24 cellular contexts compared by ENCODE assay signal in the genomic region with DNA sequence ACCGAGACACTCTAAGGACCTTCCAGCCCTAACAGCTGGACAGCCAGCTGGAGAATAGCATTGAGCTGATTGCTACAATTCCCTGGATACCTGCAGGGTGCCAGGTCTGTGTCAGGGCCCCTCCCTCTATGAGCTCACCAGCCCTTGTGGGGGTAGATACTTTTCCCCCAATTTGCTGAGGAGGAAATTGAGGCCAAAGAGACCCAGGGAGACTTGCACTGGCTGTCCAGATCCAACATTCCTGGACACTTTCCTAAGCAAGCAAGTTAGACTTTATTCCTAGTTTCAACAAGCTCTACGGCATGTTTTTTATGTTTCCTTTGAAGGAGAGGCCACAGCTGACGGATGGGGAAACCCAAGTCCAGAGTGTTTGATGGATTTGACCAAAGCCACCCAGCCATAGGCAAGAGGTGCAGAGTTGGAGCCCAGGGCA.
DNase-seq lines count a peak whose midpoint lies in the region; ATAC-seq and TF ChIP-seq lines count a peak whose summit lies in the region.
"Had no signal": no experiment of that assay in that cellular context is flagged by ENCODE, and none has a peak within 500 bp of the region (broad histone marks: within the 10 kb centered on the region; RNA-seq: fewer than 3 reads in every experiment).

No MANE protein-coding gene starts in this region.

- no peaks in the 10 kb centered on the region for H3K36me3 ChIP-seq in aorta (ENCODE audit: control insufficient read depth in 1 of 2, insufficient read depth in 2 of 2, low read length in 1 of 2)

- no peak for TF ChIP-seq CTCF in chondrocyte (IDR thresholded peaks at IDR 0.05)

- peak overlapping the region in 1 of 2 donors; percentile 59 for H3K27ac ChIP-seq in aorta (ENCODE audit: low read depth in 1 of 2, low read length in 2 of 2)

- H3K36me3 Mint-ChIP-seq in chondrocyte (ENCODE audit: low read depth) = no peaks in the 10 kb centered on the region
- H3K36me3 Mint-ChIP-seq: activated naive CD8-positive, alpha-beta T cell treated with anti-CD3 and anti-CD28 coated beads, Interleukin-2, amount 10 ng/mL, durations not matched to agents 7 days and 5 days had no signal

- H3K27me3 Mint-ChIP-seq in chondrocyte (ENCODE audit: low read depth) = no peaks in the 10 kb centered on the region

- H3K27me3 ChIP-seq in aorta (ENCODE audit: control insufficient read depth in 1 of 2, insufficient read depth in 2 of 2, low read length in 1 of 2) = no peaks in the 10 kb centered on the region

- H3K4me3 ChIP-seq in aorta (ENCODE audit: low read length in 2 of 2) = no peak overlapping the region
- H3K4me3 ChIP-seq: lung had no signal

- no peak overlapping the region for H3K4me3 Mint-ChIP-seq in chondrocyte (ENCODE audit: unreplicated experiment)
- H3K4me3 Mint-ChIP-seq: activated B cell treated with CpG ODN at 0.5 μM for 24 hours; activated naive CD8-positive, alpha-beta T cell treated with anti-CD3 and anti-CD28 coated beads, Interleukin-2, amount 10 ng/mL, durations not matched to agents 7 days and 5 days; CD4-positive, alpha-beta T cell; stimulated activated naive CD8-positive, alpha-beta T cell treated with anti-CD3 and anti-CD28 coated beads, Interleukin-15, Interleukin-2, amounts not matched to agents 100 ng/mL and 50 ng/mL, for 24 hours had no signal

- H3K4me1 ChIP-seq in aorta (ENCODE audit: control insufficient read depth in 1 of 2, insufficient read depth in 2 of 2, low read length in 2 of 2) = peaks cover 0 to 2% of the 10 kb centered on the region in 2 donors

- no peaks in the 10 kb centered on the region for H3K9me3 ChIP-seq in aorta (ENCODE audit: control insufficient read depth, low read length)

- DNase-seq in chondrocyte (ENCODE audit: low spot score) (no peak), Right ventricle myocardium superior (peak; percentile 80), sciatic nerve (ENCODE audit: low spot score) (peak; percentile 74), aorta (peak in 1 of 2 donors; percentile 62), NCI-H69 (lab: John Stamatoyannopoulos, UW) (no peak), ureter (ENCODE audit: low spot score) (no peak)
- DNase-seq: activated B cell treated with CpG ODN at 0.5 μM for 24 hours; activated CD4-positive, alpha-beta T cell treated with anti-CD3 and anti-CD28 coated beads, Interleukin-2, amount 50 U/mL, for 48 hours; activated effector memory CD4-positive, alpha-beta T cell treated with Interleukin-2 at 50 U/mL for 16 hours; activated naive CD8-positive, alpha-beta T cell treated with anti-CD3 and anti-CD28 coated beads, Interleukin-2, amount 10 ng/mL, durations not matched to agents 7 days and 5 days; CD4-positive, alpha-beta T cell; DMS 273 treated with DMSO at 0.1 percent for 48 hours; foreskin melanocyte; Karpas-422; NCI-H1694 treated with DMSO at 0.1 percent for 48 hours; NCI-H748 treated with DMSO at 0.1 percent for 48 hours; nucleus accumbens; stimulated activated CD4-positive, alpha-beta T cell treated with anti-CD3 and anti-CD28 coated beads, Interleukin-12 subunit alpha, Interleukin-12 subunit beta, amount 100 ng/mL, for 4 hours; stimulated activated CD4-positive, alpha-beta T cell treated with anti-CD3 and anti-CD28 coated beads, Interleukin-4, amount 100 ng/mL, for 4 hours; T-helper 9 cell had no signal

- peak overlapping the region; percentile 69 for H3K27ac Mint-ChIP-seq in chondrocyte (ENCODE audit: unreplicated experiment)
- H3K27ac Mint-ChIP-seq: activated B cell treated with CpG ODN at 0.5 μM for 24 hours; activated naive CD8-positive, alpha-beta T cell treated with anti-CD3 and anti-CD28 coated beads, Interleukin-2, amount 10 ng/mL, durations not matched to agents 7 days and 5 days; CD4-positive, alpha-beta T cell; stimulated activated naive CD8-positive, alpha-beta T cell treated with anti-CD3 and anti-CD28 coated beads, Interleukin-15, Interleukin-2, amounts not matched to agents 100 ng/mL and 50 ng/mL, for 24 hours had no signal

- ATAC-seq in Right ventricle myocardium superior (ENCODE audit: poor library complexity) (peak; percentile 79), sciatic nerve (peak; percentile 89), aorta (ENCODE audit: low FRiP score) (peak; percentile 77), GM19463 (IDR thresholded peaks at IDR 0.05; ENCODE audit: unreplicated experiment) (no peak)
- ATAC-seq: HCT116 had no signal

- H3K4me1 Mint-ChIP-seq in chondrocyte (ENCODE audit: low read depth) = peaks cover 80% of the 10 kb centered on the region
- H3K4me1 Mint-ChIP-seq: activated B cell treated with CpG ODN at 0.5 μM for 24 hours; activated naive CD8-positive, alpha-beta T cell treated with anti-CD3 and anti-CD28 coated beads, Interleukin-2, amount 10 ng/mL, durations not matched to agents 7 days and 5 days had no signal

- H3K9me3 Mint-ChIP-seq in chondrocyte (ENCODE audit: low read depth) = no peaks in the 10 kb centered on the region
- H3K9me3 Mint-ChIP-seq: activated naive CD8-positive, alpha-beta T cell treated with anti-CD3 and anti-CD28 coated beads, Interleukin-2, amount 10 ng/mL, durations not matched to agents 7 days and 5 days; CD4-positive, alpha-beta T cell; stimulated activated naive CD8-positive, alpha-beta T cell treated with anti-CD3 and anti-CD28 coated beads, Interleukin-15, Interleukin-2, amounts not matched to agents 100 ng/mL and 50 ng/mL, for 24 hours had no signal

- intact Hi-C loops in Right ventricle myocardium superior (cut with DNase I) = no loop called here
- intact Hi-C loops in sciatic nerve (cut with DNase I) = no loop called here
- intact Hi-C loops in aorta (cut with DNase I) = loop anchor here (10.0 kb wide), 3 partner anchors 90 to 360 kb away; no protein-coding TSS in a partner anchor

- 2 to 5% methylated on average over 3 of the region's 3 CpGs for WGBS in aorta, 2 donors

Comparison
In these comparisons a context has a peak if more than half of its experiments do, and no peak if none do; other contexts are left out.
1. DNase-seq: peak in Right ventricle myocardium superior (single experiment) and sciatic nerve (single experiment); none in chondrocyte (single experiment), NCI-H69 (single experiment) and ureter (single experiment).
2. intact Hi-C loops: an anchor here in aorta (10.0 kb wide); none called in Right ventricle myocardium superior and sciatic nerve.